In the genomic region with DNA sequence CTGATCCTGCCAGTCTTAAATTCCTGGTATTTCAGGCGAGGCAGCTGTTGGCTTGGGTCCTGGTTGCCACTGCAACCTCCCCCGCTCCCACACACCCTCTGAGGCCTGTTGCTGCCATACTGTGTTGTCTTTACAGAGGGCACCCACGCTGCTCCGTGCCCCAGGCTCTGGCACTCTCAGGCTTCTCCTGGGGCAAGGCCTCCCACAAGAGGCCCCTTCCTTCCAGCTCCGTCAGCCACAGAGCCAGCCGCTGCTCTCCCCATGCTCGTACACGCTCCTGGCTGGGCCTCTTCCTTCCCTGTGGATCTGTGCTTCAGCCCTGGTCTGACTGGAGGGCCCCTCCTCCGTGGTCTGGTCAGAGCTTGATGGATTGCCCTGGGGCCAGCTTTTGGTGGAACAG, we compare ENCODE assay signal across 8 cellular contexts. TPM values are rescaled to one million over a fixed set of nuclear protein-coding genes. Genes with fewer than 3 reads are reported as not detected.
DNase-seq lines count a peak whose midpoint lies in the region; ATAC-seq and TF ChIP-seq lines count a peak whose summit lies in the region.

No MANE protein-coding gene starts in this region.

- no peak overlapping the region for H3K4me3 Mint-ChIP-seq in naive thymus-derived CD8-positive, alpha-beta T cell

- H3K79me2 ChIP-seq in DND-41 (ENCODE audit: insufficient read depth, low read length) (no peaks in the 10 kb centered on the region), fibroblast of lung (ENCODE audit: control insufficient read depth, insufficient read depth, low read length) (no peaks in the 10 kb centered on the region)

- peaks cover 0 to 4% (median 1%) of the 10 kb centered on the region in 4 donors for H3K4me1 Mint-ChIP-seq in naive thymus-derived CD8-positive, alpha-beta T cell

- H3K27me3 Mint-ChIP-seq in naive thymus-derived CD8-positive, alpha-beta T cell: peaks cover 0 to 9% (median 3%) of the 10 kb centered on the region in 5 donors

- H3K9me3 Mint-ChIP-seq in naive thymus-derived CD8-positive, alpha-beta T cell: no peaks in the 10 kb centered on the region

- no peaks in the 10 kb centered on the region for H3K9me3 ChIP-seq in DND-41 (ENCODE audit: insufficient read depth, low read length, severe bottlenecking)
- H3K9me3 ChIP-seq in SJCRH30 (replicated peaks): no peaks in the 10 kb centered on the region
- H3K9me3 ChIP-seq in fibroblast of lung (ENCODE audit: control insufficient read depth, insufficient read depth, low read depth, low read length): no peaks in the 10 kb centered on the region

- intact Hi-C loops in posterior cingulate gyrus (cut with DNase I): no loop called here

- H3K27ac Mint-ChIP-seq in naive thymus-derived CD8-positive, alpha-beta T cell: peak overlapping the region in 1 of 10 donors; percentile 45

- POLR2A ChIA-PET in naive thymus-derived CD8-positive, alpha-beta T cell (lab: Charles Lee): no interaction called here

- TF ChIP-seq CTCF in DND-41 (IDR thresholded peaks at IDR 0.05; ENCODE audit: borderline replicate concordance, extremely low read depth, low read length, poor library complexity, severe bottlenecking) (no peak), fibroblast of lung (conservative IDR thresholded peaks at IDR 0.05 in 1 of 2, IDR thresholded peaks at IDR 0.05 in 1 of 2; ENCODE audit: low read depth in 1 of 2, low read length in 2 of 2) (no peak)

- no peaks in the 10 kb centered on the region for H3K36me3 Mint-ChIP-seq in naive thymus-derived CD8-positive, alpha-beta T cell

- H3K4me3 ChIP-seq in DND-41 (ENCODE audit: low read depth in 1 of 2, low read length in 2 of 2): no peak overlapping the region
- H3K4me3 ChIP-seq in SJCRH30: peak overlapping the region; percentile 30
- H3K4me3 ChIP-seq in fibroblast of lung (replicated peaks in 1 of 4; ENCODE audit: control extremely low read depth in 1 of 4, insufficient read depth in 1 of 4, low read depth in 3 of 4, low read length in 4 of 4): no peak overlapping the region

- H3K4me1 ChIP-seq in DND-41 (ENCODE audit: insufficient read depth, low read length) (peaks cover 23% of the 10 kb centered on the region), SJCRH30 (peaks cover 28% of the 10 kb centered on the region; the same call in 1 of the 2 replicates), fibroblast of lung (ENCODE audit: control insufficient read depth, extremely low read depth, insufficient read depth, low read length) (peaks cover 6% of the 10 kb centered on the region)

- H3K36me3 ChIP-seq in DND-41 (ENCODE audit: insufficient read depth, low read length) (no peaks in the 10 kb centered on the region), SJCRH30 (no peaks in the 10 kb centered on the region), fibroblast of lung (ENCODE audit: control insufficient read depth, insufficient read depth, low read length) (no peaks in the 10 kb centered on the region)

- ATAC-seq in DND-41 (ENCODE audit: insufficient read depth, low read depth): peak; percentile 77
- no peak for ATAC-seq in naive thymus-derived CD8-positive, alpha-beta T cell

- peak overlapping the region; percentile 56; the same call in 1 of the 2 replicates for H3K27ac ChIP-seq in DND-41 (ENCODE audit: low read length)
- peak overlapping the region; percentile 81 for H3K27ac ChIP-seq in SJCRH30
- no peak overlapping the region for H3K27ac ChIP-seq in fibroblast of lung (ENCODE audit: insufficient read depth, low read length)

- H3K9ac ChIP-seq in DND-41 (ENCODE audit: low read depth, low read length) (peak overlapping the region; percentile 28; the same call in 1 of the 2 replicates), fibroblast of lung (ENCODE audit: insufficient read depth, low read length) (no peak overlapping the region)

- H3K27me3 ChIP-seq in DND-41 (ENCODE audit: insufficient read depth, low read length, poor library complexity) (no peaks in the 10 kb centered on the region), SJCRH30 (no peaks in the 10 kb centered on the region), fibroblast of lung (ENCODE audit: control insufficient read depth, insufficient read depth, low read length) (no peaks in the 10 kb centered on the region)

- DNase-seq in DND-41: no peak
- peak; percentile 59 to 70 for DNase-seq in SJCRH30
- DNase-seq in fibroblast of lung (ENCODE audit: low read depth in 2 of 2): peak; percentile 32 to 50
- DNase-seq in posterior cingulate gyrus: peak in 6 of 10 donors; percentile 12 to 92 (median 71)
- no peak for DNase-seq in naive thymus-derived CD8-positive, alpha-beta T cell
- DNase-seq in NOMO-1 (lab: John Stamatoyannopoulos, UW; ENCODE audit: unreplicated experiment in 2 of 2): no peak
- DNase-seq in stimulated activated CD4-positive, alpha-beta T cell treated with anti-CD3 and anti-CD28 coated beads, Interleukin-1b, Interleukin-23, amount 100 ng/mL, for 48 hours: no peak
- no peak for DNase-seq in NCI-H2029 treated with DMSO at 0.1 percent for 48 hours (lab: John Stamatoyannopoulos, UW)

- H3K4me2 ChIP-seq in DND-41 (ENCODE audit: insufficient read depth, low read length) (peak overlapping the region; percentile 3; the same call in 1 of the 2 replicates), fibroblast of lung (ENCODE audit: extremely low read depth, insufficient read depth, low read length) (peak overlapping the region; percentile 19)

- H2AFZ ChIP-seq in DND-41 (ENCODE audit: low read depth, low read length): peak overlapping the region; percentile 48; the same call in 1 of the 2 replicates
- no peak overlapping the region for H2AFZ ChIP-seq in fibroblast of lung (ENCODE audit: low read length)

- H4K20me1 ChIP-seq in DND-41 (ENCODE audit: insufficient read depth, low read length): no peaks in the 10 kb centered on the region
- H4K20me1 ChIP-seq in fibroblast of lung (ENCODE audit: control insufficient read depth, extremely low read depth, insufficient read depth, low read length): no peaks in the 10 kb centered on the region

RNA-seq across cellular contexts. Expression of a gene that starts 8.6 kb away (rescaled TPM):
- 21.9 and 22.8 TPM in 2 replicates for total RNA-seq in SJCRH30 (2014; rRNA removed; shearing (Covaris generic))
- 11.4 and 15.7 TPM in 2 replicates for total RNA-seq in fibroblast of lung
- 5.1 and 9.8 TPM in 2 replicates for polyA plus RNA-seq in fibroblast of lung
- polyA plus RNA-seq in fibroblast of lung (2012): 4.8 and 10.6 TPM in 2 replicates
- polyA minus RNA-seq in fibroblast of lung (ENCODE audit: low replicate concordance): 5.5 and 12.9 TPM in 2 replicates
- under 1 TPM; 0.82 to 0.99 TPM for total RNA-seq in naive thymus-derived CD8-positive, alpha-beta T cell
- polyA plus RNA-seq in naive thymus-derived CD8-positive, alpha-beta T cell: not detected

Comparison
In these comparisons a context has a peak if more than half of its experiments do, and no peak if none do; other contexts are left out.
1. DNase-seq: peak in SJCRH30 (2 of 2), fibroblast of lung (2 of 2) and posterior cingulate gyrus (6 of 10); none in DND-41 (single experiment), naive thymus-derived CD8-positive, alpha-beta T cell (0 of 10), NOMO-1 (0 of 2), stimulated activated CD4-positive, alpha-beta T cell treated with anti-CD3 and anti-CD28 coated beads, Interleukin-1b, Interleukin-23, amount 100 ng/mL, for 48 hours (single experiment) and NCI-H2029 treated with DMSO at 0.1 percent for 48 hours (single experiment).